ENCODE assay signal across 30 cellular contexts in genomic region chr21:15526793-15527192, GRCh38.
"Had no signal": no experiment of that assay in that cellular context is flagged by ENCODE, and none has a peak within 500 bp of the region (broad histone marks: within the 10 kb centered on the region; RNA-seq: fewer than 3 reads in every experiment).

No MANE protein-coding gene starts in this region.

- H3K36me3 Mint-ChIP-seq: activated CD4-positive, alpha-beta memory T cell treated with anti-CD3 and anti-CD28 coated beads for 36 hours had no signal

- ATAC-seq: activated naive CD4-positive, alpha-beta T cell treated with anti-CD3 and anti-CD28 coated beads, Interleukin-2, amount 50 U/mL, for 72 hours; activated T-cell treated with anti-CD3 and anti-CD28 coated beads, Interleukin-2, amount 50 U/mL, for 4 hours; body of pancreas; PC-3 had no signal

- H3K4me3 ChIP-seq: adrenal gland, body of pancreas, breast epithelium, Peyer's patch, SJSA1 had no signal

- H3K4me1 ChIP-seq: adrenal gland, body of pancreas, breast epithelium, Peyer's patch, SJSA1 had no signal

- DNase-seq: activated CD4-positive, alpha-beta memory T cell treated with anti-CD3 and anti-CD28 coated beads for 36 hours; activated CD4-positive, alpha-beta T cell treated with anti-CD3 and anti-CD28 coated beads, Interleukin-2, amount 50 U/mL, for 1 hour; activated CD8-positive, alpha-beta memory T cell treated with anti-CD3 and anti-CD28 coated beads, Interleukin-2, amount 50 U/mL, for 4 hours; activated gamma-delta T cell treated with Interleukin-2 at 50 U/mL for 16 hours; activated naive CD4-positive, alpha-beta T cell treated with anti-CD3 and anti-CD28 coated beads for 36 hours; activated T-cell treated with anti-CD3 and anti-CD28 coated beads for 4 hours; activated T-cell treated with anti-CD3 and anti-CD28 coated beads, Interleukin-2, amount 50 U/mL, for 4 hours; adrenal gland; body of pancreas; NCI-H1105; NCI-H1417 treated with DMSO at 0.1 percent for 48 hours; NCI-H1694; NCI-H1930; NCI-H2081 treated with DMSO at 0.1 percent for 48 hours; NCI-H226; NCI-H446 treated with DMSO at 0.1 percent for 48 hours; NCI-H524; NCI-H69; PC-3; Peyer's patch; RPMI8226; SHP77 treated with DMSO at 0.1 percent for 48 hours; SK-N-SH had no signal

- H3K36me3 ChIP-seq: adrenal gland, breast epithelium, Peyer's patch, SJSA1 had no signal

- H3K27ac Mint-ChIP-seq: activated CD4-positive, alpha-beta memory T cell treated with anti-CD3 and anti-CD28 coated beads for 36 hours; activated naive CD4-positive, alpha-beta T cell treated with anti-CD3 and anti-CD28 coated beads for 36 hours; activated naive CD4-positive, alpha-beta T cell treated with anti-CD3 and anti-CD28 coated beads, Interleukin-2, amount 50 U/mL, for 72 hours; activated T-helper 1 cell treated with anti-CD3 and anti-CD28 coated beads, Interleukin-12 subunit alpha, Interleukin-12 subunit beta, Interleukin-2, Interleukin-4 antibody, amounts not matched to agents 30 ng/mL and 10 ng/mL and 1 ng/mL, durations not matched to agents 14 hours and 24 hours and 36 hours; T-helper 1 cell treated with Interleukin-12 subunit alpha and Interleukin-12 subunit beta and Interleukin-4 antibody, amounts not matched to agents 30 μg/mL and 1 μg/mL, for 36 hours; T-helper 2 cell treated with Interferon-gamma antibody and Interleukin-4, amounts not matched to agents 5 μg/mL and 100 μg/mL, for 36 hours had no signal

- H3K27me3 ChIP-seq: adrenal gland, body of pancreas, breast epithelium, Peyer's patch, SJSA1 had no signal

- H3K27ac ChIP-seq: adrenal gland, body of pancreas, breast epithelium, KMS-11, Peyer's patch, SJSA1 had no signal

- H3K9me3 ChIP-seq: adrenal gland, body of pancreas, breast epithelium, Peyer's patch, SJSA1, SK-N-SH had no signal

- H3K4me3 Mint-ChIP-seq: activated CD4-positive, alpha-beta memory T cell treated with anti-CD3 and anti-CD28 coated beads for 36 hours; activated naive CD4-positive, alpha-beta T cell treated with anti-CD3 and anti-CD28 coated beads for 36 hours; activated T-cell treated with anti-CD3 and anti-CD28 coated beads, Interleukin-2, amount 50 U/mL, for 4 hours; activated T-helper 1 cell treated with anti-CD3 and anti-CD28 coated beads, Interleukin-12 subunit alpha, Interleukin-12 subunit beta, Interleukin-2, Interleukin-4 antibody, amounts not matched to agents 30 ng/mL and 10 ng/mL and 1 ng/mL, durations not matched to agents 14 hours and 24 hours and 36 hours; T-helper 1 cell treated with Interleukin-12 subunit alpha and Interleukin-12 subunit beta and Interleukin-4 antibody, amounts not matched to agents 30 μg/mL and 1 μg/mL, for 36 hours; T-helper 2 cell treated with Interferon-gamma antibody and Interleukin-4, amounts not matched to agents 5 μg/mL and 100 μg/mL, for 36 hours had no signal

- H3K9me3 Mint-ChIP-seq: activated CD4-positive, alpha-beta memory T cell treated with anti-CD3 and anti-CD28 coated beads for 36 hours; activated T-cell treated with anti-CD3 and anti-CD28 coated beads, Interleukin-2, amount 50 U/mL, for 4 hours; T-helper 1 cell treated with Interleukin-12 subunit alpha and Interleukin-12 subunit beta and Interleukin-4 antibody, amounts not matched to agents 30 μg/mL and 1 μg/mL, for 36 hours had no signal

- H3K27me3 Mint-ChIP-seq: activated CD4-positive, alpha-beta memory T cell treated with anti-CD3 and anti-CD28 coated beads for 36 hours had no signal
